8 cellular contexts compared by ENCODE assay signal in genomic region chr10:95756061-95756751, GRCh38. TPM values are rescaled to one million over a fixed set of nuclear protein-coding genes. Genes with fewer than 3 reads are reported as not detected.
DNase-seq lines count a peak whose midpoint lies in the region; ATAC-seq and TF ChIP-seq lines count a peak whose summit lies in the region.

ENTPD1 (plus strand) TSS chr10:95756163; CDS start chr10:95756240, 77 bp downstream.

- POLR2A ChIA-PET in activated B cell treated with CpG ODN at 0.5 μM for 24 hours (lab: Charles Lee), result interaction anchor here (0.7 to 8.7 kb wide), 19 partner anchors 12 to 546 kb away, joined by 3 to 572 read pairs (median 16); partner anchors contain the start of gene TCTN3

- ATAC-seq in GM21367 (IDR thresholded peaks at IDR 0.05; ENCODE audit: unreplicated experiment) (peak; percentile 24), activated B cell treated with CpG ODN at 0.5 μM for 24 hours (ENCODE audit: low read depth) (peak; percentile 31), heart left ventricle (peak; percentile 44 to 60 (median 44))

- H3K27ac Mint-ChIP-seq in activated B cell treated with CpG ODN at 0.5 μM for 24 hours, result peak within 1 kb of the TSS; percentile 95

- H3K27ac ChIP-seq in heart left ventricle, result peak within 1 kb of the TSS; percentile 9 to 83 (median 66)
- H3K27ac ChIP-seq in prostate gland, result peak within 1 kb of the TSS; percentile 19 to 51

- intact Hi-C loops in activated B cell treated with CpG ODN at 0.5 μM for 24 hours (cut with micrococcal nuclease) (loop anchor here (1.0 kb wide), 4 partner anchors 14 to 85 kb away; no protein-coding TSS in a partner anchor), heart left ventricle (cut with DNase I) (loop anchor here in 2 of 10 donors (5.0 kb wide), 2 partner anchors 36 to 86 kb away; no protein-coding TSS in a partner anchor), prostate gland (cut with DNase I) (loop anchor here (5.0 kb wide), 1 partner anchor 86 kb away; no protein-coding TSS in a partner anchor)

- H3K36me3 ChIP-seq in heart left ventricle (no peaks in the 10 kb centered on the region), prostate gland (no peaks in the 10 kb centered on the region)

- no peaks in the 10 kb centered on the region for H3K27me3 Mint-ChIP-seq in activated B cell treated with CpG ODN at 0.5 μM for 24 hours

- in situ Hi-C loops in ACHN (cut with HindIII; ENCODE audit: low pct_ligation_motif_present, low pct_unique_long_range_greater_than_20kb, low sequenced_read_pairs), result no loop called here

- TF ChIP-seq POLR2A in heart left ventricle (IDR thresholded peaks at IDR 0.05) (no peak), prostate gland (IDR thresholded peaks at IDR 0.05) (no peak)

- H3K36me3 Mint-ChIP-seq in activated B cell treated with CpG ODN at 0.5 μM for 24 hours (ENCODE audit: low read depth), result peaks cover 31% of the 10 kb centered on the region

- peak; percentile 22 for DNase-seq in ACHN
- no peak for DNase-seq in activated B cell treated with CpG ODN at 0.5 μM for 24 hours
- DNase-seq in heart left ventricle, result peak in 1 of 5 donors; percentile 25
- DNase-seq in prostate gland (ENCODE audit: low spot score), result no peak
- DNase-seq in NCI-H1436 treated with DMSO at 0.1 percent for 48 hours (lab: John Stamatoyannopoulos, UW), result no peak
- DNase-seq in A172 (ENCODE audit: low spot score), result no peak
- no peak for DNase-seq in activated CD4-positive, alpha-beta T cell treated with anti-CD3 and anti-CD28 coated beads for 1 hour

- H3K4me3 ChIP-seq in heart left ventricle, result peak within 1 kb of the TSS in 11 of 12 donors; percentile 11 to 63 (median 49)
- peak within 1 kb of the TSS; percentile 7 to 11 for H3K4me3 ChIP-seq in prostate gland

- peak within 1 kb of the TSS; percentile 94 for H3K4me3 Mint-ChIP-seq in activated B cell treated with CpG ODN at 0.5 μM for 24 hours

- CTCF ChIA-PET in activated B cell treated with CpG ODN at 0.5 μM for 24 hours (lab: Charles Lee), result interaction anchor here (0.9 to 8.3 kb wide), 12 partner anchors 11 to 109 kb away, joined by 3 to 82 read pairs (median 7); partner anchors contain the start of gene TCTN3

- H3K9me3 Mint-ChIP-seq in activated B cell treated with CpG ODN at 0.5 μM for 24 hours, result no peaks in the 10 kb centered on the region

- H3K9me3 ChIP-seq in heart left ventricle (no peaks in the 10 kb centered on the region), prostate gland (no peaks in the 10 kb centered on the region)

- H3K4me1 Mint-ChIP-seq in activated B cell treated with CpG ODN at 0.5 μM for 24 hours, result peaks cover 65% of the 10 kb centered on the region

- TF ChIP-seq CTCF in activated B cell treated with CpG ODN at 0.5 μM for 24 hours (IDR thresholded peaks at IDR 0.05) (no peak), heart left ventricle (IDR thresholded peaks at IDR 0.05) (no peak), prostate gland (IDR thresholded peaks at IDR 0.05) (no peak)

- H3K4me1 ChIP-seq in heart left ventricle, result peaks cover 0 to 35% (median 1%) of the 10 kb centered on the region in 12 donors
- H3K4me1 ChIP-seq in prostate gland (replicated peaks), result peaks cover 3% of the 10 kb centered on the region

- H3K27me3 ChIP-seq in heart left ventricle (no peaks in the 10 kb centered on the region), prostate gland (replicated peaks; ENCODE audit: insufficient read depth) (no peaks in the 10 kb centered on the region)

- 1 to 4% (median 3%) methylated on average over 11 of the region's 11 CpGs for WGBS in heart left ventricle, 4 donors
- WGBS in prostate gland, result under 1% methylated on average over 11 of the region's 11 CpGs

RNA-seq across cellular contexts. Expression of gene ENTPD1, which starts in this region (rescaled TPM):
- total RNA-seq in activated B cell treated with CpG ODN at 0.5 μM for 24 hours (187 TPM in 2 replicates), heart left ventricle (10 to 100 TPM in 3 of 9 donors, 1 to 10 TPM in 6; 4.8 to 23.2 (median 8.1) TPM), prostate gland (1 to 10 TPM; 7.0 to 9.3 TPM)
- 1 to 10 TPM; 3.3 to 4.1 TPM for polyA plus RNA-seq in heart left ventricle
- 1.9 and 2.5 TPM in 2 replicates for total RNA-seq in A172 (2014; rRNA removed; shearing (Covaris generic))
